In the genomic region with DNA sequence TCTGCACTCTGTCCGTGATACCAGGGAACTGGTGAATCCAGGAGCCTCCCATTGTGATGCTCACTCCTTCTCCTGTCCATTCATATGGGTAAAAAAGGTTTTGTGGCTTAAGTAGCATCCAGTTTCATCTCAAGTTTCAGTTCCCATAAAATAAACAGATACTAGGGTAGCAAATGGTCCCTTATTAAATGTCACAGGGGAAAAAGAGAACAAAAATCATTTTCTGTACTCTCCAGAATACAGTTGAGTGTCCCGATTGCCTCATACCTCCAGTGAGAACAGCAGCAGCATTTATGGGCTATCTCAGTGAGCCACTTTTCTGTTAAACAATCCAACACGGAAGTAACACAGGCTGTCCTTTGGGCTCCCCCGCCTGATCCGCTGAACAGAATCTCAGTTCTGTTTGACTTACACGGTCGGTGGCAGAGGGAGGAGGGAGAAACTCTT, we compare ENCODE assay signal across 1 cellular context.
TF ChIP-seq lines count a peak whose summit lies in the region.

No MANE protein-coding gene starts in this region.

TF ChIP-seq in HEK293, 187 proteins besides CTCF, POLR2A, EP300 and RAD21 (continued from another document):
- TF ChIP-seq, protein P1, sequence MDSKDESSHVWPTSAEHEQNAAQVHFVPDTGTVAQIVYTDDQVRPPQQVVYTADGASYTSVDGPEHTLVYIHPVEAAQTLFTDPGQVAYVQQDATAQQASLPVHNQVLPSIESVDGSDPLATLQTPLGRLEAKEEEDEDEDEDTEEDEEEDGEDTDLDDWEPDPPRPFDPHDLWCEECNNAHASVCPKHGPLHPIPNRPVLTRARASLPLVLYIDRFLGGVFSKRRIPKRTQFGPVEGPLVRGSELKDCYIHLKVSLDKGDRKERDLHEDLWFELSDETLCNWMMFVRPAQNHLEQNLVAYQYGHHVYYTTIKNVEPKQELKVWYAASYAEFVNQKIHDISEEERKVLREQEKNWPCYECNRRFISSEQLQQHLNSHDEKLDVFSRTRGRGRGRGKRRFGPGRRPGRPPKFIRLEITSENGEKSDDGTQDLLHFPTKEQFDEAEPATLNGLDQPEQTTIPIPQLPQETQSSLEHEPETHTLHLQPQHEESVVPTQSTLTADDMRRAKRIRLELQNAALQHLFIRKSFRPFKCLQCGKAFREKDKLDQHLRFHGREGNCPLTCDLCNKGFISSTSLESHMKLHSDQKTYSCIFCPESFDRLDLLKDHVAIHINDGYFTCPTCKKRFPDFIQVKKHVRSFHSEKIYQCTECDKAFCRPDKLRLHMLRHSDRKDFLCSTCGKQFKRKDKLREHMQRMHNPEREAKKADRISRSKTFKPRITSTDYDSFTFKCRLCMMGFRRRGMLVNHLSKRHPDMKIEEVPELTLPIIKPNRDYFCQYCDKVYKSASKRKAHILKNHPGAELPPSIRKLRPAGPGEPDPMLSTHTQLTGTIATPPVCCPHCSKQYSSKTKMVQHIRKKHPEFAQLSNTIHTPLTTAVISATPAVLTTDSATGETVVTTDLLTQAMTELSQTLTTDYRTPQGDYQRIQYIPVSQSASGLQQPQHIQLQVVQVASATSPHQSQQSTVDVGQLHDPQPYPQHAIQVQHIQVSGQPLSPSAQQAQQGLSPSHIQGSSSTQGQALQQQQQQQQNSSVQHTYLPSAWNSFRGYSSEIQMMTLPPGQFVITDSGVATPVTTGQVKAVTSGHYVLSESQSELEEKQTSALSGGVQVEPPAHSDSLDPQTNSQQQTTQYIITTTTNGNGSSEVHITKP (tag by site-specific recombination; IDR thresholded peaks at IDR 0.05): peak; percentile 95
- TF ChIP-seq, protein P2, sequence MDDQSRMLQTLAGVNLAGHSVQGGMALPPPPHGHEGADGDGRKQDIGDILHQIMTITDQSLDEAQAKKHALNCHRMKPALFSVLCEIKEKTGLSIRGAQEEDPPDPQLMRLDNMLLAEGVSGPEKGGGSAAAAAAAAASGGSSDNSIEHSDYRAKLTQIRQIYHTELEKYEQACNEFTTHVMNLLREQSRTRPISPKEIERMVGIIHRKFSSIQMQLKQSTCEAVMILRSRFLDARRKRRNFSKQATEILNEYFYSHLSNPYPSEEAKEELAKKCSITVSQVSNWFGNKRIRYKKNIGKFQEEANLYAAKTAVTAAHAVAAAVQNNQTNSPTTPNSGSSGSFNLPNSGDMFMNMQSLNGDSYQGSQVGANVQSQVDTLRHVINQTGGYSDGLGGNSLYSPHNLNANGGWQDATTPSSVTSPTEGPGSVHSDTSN (CRISPR knock-in tag; IDR thresholded peaks at IDR 0.05): no peak
- TF ChIP-seq GLIS1 (tag by site-specific recombination; IDR thresholded peaks at IDR 0.05) (peak; percentile 50), ZBTB17 (tag by site-specific recombination; IDR thresholded peaks at IDR 0.05) (peak; percentile 92), ZNF157 (tag by site-specific recombination; IDR thresholded peaks at IDR 0.05) (no peak), ZNF341 (tag by site-specific recombination; IDR thresholded peaks at IDR 0.05; ENCODE audit: low read depth) (peak; percentile 91), ZNF629 (tag by site-specific recombination; IDR thresholded peaks at IDR 0.05) (0 out of 2 replicates have a peak, but pooled peaks have one; percentile 9), ZNF335 (tag by site-specific recombination; conservative IDR thresholded peaks at IDR 0.05) (peak; percentile 30; the same call in 1 of the 2 replicates)
- TF ChIP-seq, protein P3, sequence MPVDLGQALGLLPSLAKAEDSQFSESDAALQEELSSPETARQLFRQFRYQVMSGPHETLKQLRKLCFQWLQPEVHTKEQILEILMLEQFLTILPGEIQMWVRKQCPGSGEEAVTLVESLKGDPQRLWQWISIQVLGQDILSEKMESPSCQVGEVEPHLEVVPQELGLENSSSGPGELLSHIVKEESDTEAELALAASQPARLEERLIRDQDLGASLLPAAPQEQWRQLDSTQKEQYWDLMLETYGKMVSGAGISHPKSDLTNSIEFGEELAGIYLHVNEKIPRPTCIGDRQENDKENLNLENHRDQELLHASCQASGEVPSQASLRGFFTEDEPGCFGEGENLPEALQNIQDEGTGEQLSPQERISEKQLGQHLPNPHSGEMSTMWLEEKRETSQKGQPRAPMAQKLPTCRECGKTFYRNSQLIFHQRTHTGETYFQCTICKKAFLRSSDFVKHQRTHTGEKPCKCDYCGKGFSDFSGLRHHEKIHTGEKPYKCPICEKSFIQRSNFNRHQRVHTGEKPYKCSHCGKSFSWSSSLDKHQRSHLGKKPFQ (tag by site-specific recombination; IDR thresholded peaks at IDR 0.05): peak; percentile 58; the same call in 1 of the 2 replicates
